Comparison of ENCODE assay signal across 24 cellular contexts in genomic region chr18:24588440-24588839, GRCh38.
"Had no signal": no experiment of that assay in that cellular context is flagged by ENCODE, and none has a peak within 500 bp of the region (broad histone marks: within the 10 kb centered on the region; RNA-seq: fewer than 3 reads in every experiment).

No MANE protein-coding gene starts in this region.

- DNase-seq: activated CD4-positive, alpha-beta memory T cell treated with anti-CD3 and anti-CD28 coated beads for 36 hours; activated CD4-positive, alpha-beta T cell treated with anti-CD3 and anti-CD28 coated beads, Interleukin-2, amount 10 ng/mL, durations not matched to agents 7 days and 5 days; activated CD4-positive, CD25-positive, alpha-beta regulatory T cell; activated CD8-positive, alpha-beta memory T cell treated with anti-CD3 and anti-CD28 coated beads for 24 hours; activated effector memory CD4-positive, alpha-beta T cell treated with anti-CD3 and anti-CD28 coated beads, Interleukin-2, amount 50 U/mL, for 16 hours; activated naive CD4-positive, alpha-beta T cell treated with Interleukin-2 at 50 U/mL for 16 hours; activated naive CD8-positive, alpha-beta T cell treated with anti-CD3 and anti-CD28 coated beads, Interleukin-2, amount 50 U/mL, for 24 hours; activated T-cell treated with anti-CD3 and anti-CD28 coated beads, Interleukin-2, amount 50 U/mL, for 4 hours; amygdala; KG1; NCI-H1048; NCI-H1694; NCI-H2029; NCI-H2107; NCI-H526 treated with DMSO at 0.1 percent for 48 hours; PC-3; SHP77 treated with DMSO at 0.1 percent for 48 hours; T-cell; T-helper 2 cell; T1000 had no signal

- H3K27ac Mint-ChIP-seq: activated CD4-positive, alpha-beta memory T cell treated with anti-CD3 and anti-CD28 coated beads for 36 hours; activated CD4-positive, alpha-beta T cell treated with anti-CD3 and anti-CD28 coated beads, Interleukin-2, amount 10 ng/mL, durations not matched to agents 7 days and 5 days; activated naive CD4-positive, alpha-beta T cell treated with anti-CD3 and anti-CD28 coated beads, Interleukin-2, amount 50 U/mL, for 72 hours; activated naive CD8-positive, alpha-beta T cell treated with anti-CD3 and anti-CD28 coated beads, Interleukin-2, amount 50 U/mL, for 24 hours; brain; T-cell had no signal

- H3K9me3 Mint-ChIP-seq: activated CD4-positive, alpha-beta memory T cell treated with anti-CD3 and anti-CD28 coated beads for 36 hours; activated CD4-positive, alpha-beta T cell treated with anti-CD3 and anti-CD28 coated beads, Interleukin-2, amount 10 ng/mL, durations not matched to agents 7 days and 5 days; activated naive CD4-positive, alpha-beta T cell treated with anti-CD3 and anti-CD28 coated beads, Interleukin-2, amount 50 U/mL, for 72 hours; activated naive CD8-positive, alpha-beta T cell treated with anti-CD3 and anti-CD28 coated beads, Interleukin-2, amount 50 U/mL, for 24 hours; activated T-cell treated with anti-CD3 and anti-CD28 coated beads, Interleukin-2, amount 50 U/mL, for 4 hours; central memory CD8-positive, alpha-beta T cell; T-cell had no signal

- H3K36me3 Mint-ChIP-seq: activated CD4-positive, alpha-beta memory T cell treated with anti-CD3 and anti-CD28 coated beads for 36 hours; activated naive CD4-positive, alpha-beta T cell treated with anti-CD3 and anti-CD28 coated beads, Interleukin-2, amount 50 U/mL, for 72 hours; brain; T-cell had no signal

- ATAC-seq: activated naive CD4-positive, alpha-beta T cell treated with anti-CD3 and anti-CD28 coated beads, Interleukin-2, amount 50 U/mL, for 72 hours; activated naive CD8-positive, alpha-beta T cell treated with anti-CD3 and anti-CD28 coated beads, Interleukin-2, amount 50 U/mL, for 24 hours; activated T-cell treated with anti-CD3 and anti-CD28 coated beads, Interleukin-2, amount 50 U/mL, for 4 hours; PC-3; T-cell had no signal

- H3K4me3 Mint-ChIP-seq: activated CD4-positive, alpha-beta memory T cell treated with anti-CD3 and anti-CD28 coated beads for 36 hours; activated CD4-positive, alpha-beta T cell treated with anti-CD3 and anti-CD28 coated beads, Interleukin-2, amount 10 ng/mL, durations not matched to agents 7 days and 5 days; activated naive CD8-positive, alpha-beta T cell treated with anti-CD3 and anti-CD28 coated beads, Interleukin-2, amount 50 U/mL, for 24 hours; activated T-cell treated with anti-CD3 and anti-CD28 coated beads, Interleukin-2, amount 50 U/mL, for 4 hours; brain; central memory CD8-positive, alpha-beta T cell; T-cell had no signal

- H3K4me1 Mint-ChIP-seq: activated CD4-positive, alpha-beta T cell treated with anti-CD3 and anti-CD28 coated beads, Interleukin-2, amount 10 ng/mL, durations not matched to agents 7 days and 5 days; activated naive CD8-positive, alpha-beta T cell treated with anti-CD3 and anti-CD28 coated beads, Interleukin-2, amount 50 U/mL, for 24 hours; central memory CD8-positive, alpha-beta T cell; T-cell had no signal

- H3K27ac ChIP-seq: VCaP had no signal
